In genomic region chr5:83368317-83368716, GRCh38 we compare ENCODE assay signal across 8 cellular contexts.
A peak's percentile ranks its signal among the peaks of the same experiment; 100 is the strongest.
DNase-seq lines count a peak whose midpoint lies in the region; ATAC-seq and TF ChIP-seq lines count a peak whose summit lies in the region.

No MANE protein-coding gene starts in this region.

- no peak overlapping the region for H3K4me3 ChIP-seq in BLaER1 treated with 17β-estradiol and CSF1 and Interleukin-3, amounts not matched to agents 10 nM and 100 nM
- peak overlapping the region; percentile 54 for H3K4me3 ChIP-seq in NB4 (ENCODE audit: low read depth, low read length)

- peaks cover 0 to 27% (median 0%) of the 10 kb centered on the region in 11 experiments; a peak in 7 of 22 replicates for H3K9me3 ChIP-seq in BLaER1 treated with 17β-estradiol and CSF1 and Interleukin-3, amounts not matched to agents 10 nM and 100 nM (replicated peaks in 1 of 11)

- H3K36me3 ChIP-seq in BLaER1 treated with 17β-estradiol and CSF1 and Interleukin-3, amounts not matched to agents 10 nM and 100 nM, result no peaks in the 10 kb centered on the region

- peak overlapping the region in 6 of 11 experiments; percentile 10 to 84 (median 64); a peak in 12 of 22 replicates for H3K4me2 ChIP-seq in BLaER1 treated with 17β-estradiol and CSF1 and Interleukin-3, amounts not matched to agents 10 nM and 100 nM

- DNase-seq in NB4 (ENCODE audit: low read depth) (peak; percentile 98), cardiac septum (ENCODE audit: low spot score) (peak; percentile 76), NAMALWA (ENCODE audit: low spot score) (no peak)
- no peak for DNase-seq in activated CD4-positive, alpha-beta T cell treated with anti-CD3 and anti-CD28 coated beads, Interleukin-2, amount 50 U/mL, for 1 hour
- DNase-seq in stimulated activated CD4-positive, alpha-beta T cell treated with anti-CD3 and anti-CD28 coated beads, Interleukin-15, amount 100 ng/mL, for 24 hours, result no peak
- no peak for DNase-seq in activated CD4-positive, CD25-positive, alpha-beta regulatory T cell (lab: John Stamatoyannopoulos, UW)

- no peak for TF ChIP-seq CTCF in NB4 (IDR thresholded peaks at IDR 0.05; ENCODE audit: low read depth, low read length)

- peak; percentile 43 for ATAC-seq in GM21825 (IDR thresholded peaks at IDR 0.05; ENCODE audit: unreplicated experiment)

- peak overlapping the region in 7 of 11 experiments; percentile 19 to 96 (median 86); a peak in 13 of 22 replicates for H3K27ac ChIP-seq in BLaER1 treated with 17β-estradiol and CSF1 and Interleukin-3, amounts not matched to agents 10 nM and 100 nM

- H3K4me1 ChIP-seq in BLaER1 treated with 17β-estradiol and CSF1 and Interleukin-3, amounts not matched to agents 10 nM and 100 nM, result peaks cover 0 to 99% (median 11%) of the 10 kb centered on the region in 10 experiments; a peak in 10 of 20 replicates

- no peak for TF ChIP-seq POLR2A in NB4 (IDR thresholded peaks at IDR 0.05; ENCODE audit: extremely low read depth, insufficient read length)

- no peaks in the 10 kb centered on the region for H3K27me3 ChIP-seq in BLaER1 treated with 17β-estradiol and CSF1 and Interleukin-3, amounts not matched to agents 10 nM and 100 nM

- H3K9ac ChIP-seq in BLaER1 treated with 17β-estradiol and CSF1 and Interleukin-3, amounts not matched to agents 10 nM and 100 nM, result peak overlapping the region in 5 of 11 experiments; percentile 43 to 82 (median 73); a peak in 9 of 22 replicates

- H4K20me1 ChIP-seq in BLaER1 treated with 17β-estradiol and CSF1 and Interleukin-3, amounts not matched to agents 10 nM and 100 nM, result no peaks in the 10 kb centered on the region

- intact Hi-C loops in cardiac septum (cut with DNase I), result no loop called here

Comparison
In these comparisons a context has a peak if more than half of its experiments do, and no peak if none do; other contexts are left out.
1. DNase-seq: peak in NB4 (single experiment) and cardiac septum (single experiment); none in NAMALWA (single experiment), activated CD4-positive, alpha-beta T cell treated with anti-CD3 and anti-CD28 coated beads, Interleukin-2, amount 50 U/mL, for 1 hour (single experiment), stimulated activated CD4-positive, alpha-beta T cell treated with anti-CD3 and anti-CD28 coated beads, Interleukin-15, amount 100 ng/mL, for 24 hours (single experiment) and activated CD4-positive, CD25-positive, alpha-beta regulatory T cell (0 of 4).